1 cellular context compared by ENCODE assay signal in the genomic region with DNA sequence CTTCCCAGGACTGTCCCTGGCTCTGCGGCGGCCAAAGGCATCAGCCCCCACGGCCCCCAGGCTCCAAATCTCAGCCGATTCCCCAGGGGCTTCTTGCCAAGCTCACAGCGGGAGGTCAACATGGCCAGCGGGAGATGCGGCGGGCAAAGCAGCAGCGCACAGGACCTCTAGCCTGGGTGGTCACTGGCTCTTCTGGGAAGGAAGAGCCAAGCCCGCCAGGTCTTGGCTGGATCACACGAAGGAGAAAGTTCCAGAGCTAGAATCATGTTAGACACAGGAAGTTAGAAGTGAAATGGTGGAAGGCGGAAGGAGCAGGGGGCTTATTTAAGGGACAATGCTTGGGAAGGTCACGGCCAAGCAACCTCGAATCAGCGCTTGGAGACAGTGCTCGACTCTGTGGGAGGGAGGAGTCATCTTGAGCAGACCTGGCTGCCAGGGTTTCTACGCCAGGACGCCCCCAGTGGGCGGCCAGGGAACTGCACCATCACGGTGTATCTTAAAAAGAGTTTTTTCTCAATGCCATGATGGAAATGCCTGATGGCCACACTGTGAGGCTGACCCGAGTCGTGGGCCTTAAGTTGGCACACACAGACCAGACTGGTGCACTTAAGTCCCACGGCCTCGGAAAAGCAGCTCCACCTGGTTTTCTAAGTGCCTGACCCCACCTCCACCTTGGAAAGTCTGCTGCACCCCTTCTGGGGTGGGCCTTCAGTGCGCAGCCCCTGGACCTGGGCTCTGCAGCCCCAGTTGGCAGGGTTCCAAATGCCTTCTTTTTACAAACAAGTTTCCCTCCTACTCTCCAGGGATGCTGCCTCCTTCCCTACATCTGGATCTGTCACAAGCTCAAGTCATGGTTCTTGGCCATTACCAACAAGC.
A peak's percentile ranks its signal among the peaks of the same experiment; 100 is the strongest.
TF ChIP-seq lines count a peak whose summit lies in the region.

No MANE protein-coding gene starts in this region.

TF ChIP-seq in K562, 482 proteins besides CTCF, POLR2A, EP300 and RAD21 (continues in another document):
- TF ChIP-seq PATZ1 (CRISPR knock-in tag; IDR thresholded peaks at IDR 0.05; ENCODE audit: borderline replicate concordance) (no peak), CREM (IDR thresholded peaks at IDR 0.05; ENCODE audit: low read depth) (0 out of 2 replicates have a peak, but pooled peaks have one; percentile 44), ZNF23 (CRISPR knock-in tag; IDR thresholded peaks at IDR 0.05) (no peak), PRMT5 (CRISPR knock-in tag; IDR thresholded peaks at IDR 0.05) (no peak), ARID4B (CRISPR knock-in tag; IDR thresholded peaks at IDR 0.05) (0 out of 2 replicates have a peak, but pooled peaks have one; percentile 53), FOXM1 (IDR thresholded peaks at IDR 0.05; ENCODE audit: low read depth) (no peak), FOXM1 (CRISPR knock-in tag; IDR thresholded peaks at IDR 0.05; ENCODE audit: low read depth) (no peak), RFX5 (IDR thresholded peaks at IDR 0.05; ENCODE audit: low read depth, low read length) (no peak), NFIC (IDR thresholded peaks at IDR 0.05) (peak; percentile 84), JUNB (CRISPR knock-in tag; conservative IDR thresholded peaks at IDR 0.05) (no peak), KHSRP (IDR thresholded peaks at IDR 0.05) (no peak), SAFB (IDR thresholded peaks at IDR 0.05; ENCODE audit: borderline replicate concordance, low read depth, low read length) (no peak), ZNF764 (CRISPR knock-in tag; IDR thresholded peaks at IDR 0.05; ENCODE audit: low read depth) (no peak), NCOA2 (IDR thresholded peaks at IDR 0.05; ENCODE audit: partially characterized antibody in 2 of 2) (no peak), U2AF1 (optimal IDR thresholded peaks at IDR 0.05; ENCODE audit: low read depth, low read length) (no peak), BRD9 (IDR thresholded peaks at IDR 0.05; ENCODE audit: low read depth, partially characterized antibody) (no peak), ZNF124 (CRISPR knock-in tag; IDR thresholded peaks at IDR 0.05) (no peak), ZNF589 (CRISPR knock-in tag; IDR thresholded peaks at IDR 0.05; ENCODE audit: low read depth) (no peak), CTCFL (IDR thresholded peaks at IDR 0.05; ENCODE audit: borderline replicate concordance, insufficient read depth, low read depth, low read length, poor library complexity, severe bottlenecking) (peak; percentile 78), USF2 (CRISPR knock-in tag; IDR thresholded peaks at IDR 0.05) (no peak), EHMT2 (IDR thresholded peaks at IDR 0.05) (no peak), HSF4 (CRISPR knock-in tag; IDR thresholded peaks at IDR 0.05; ENCODE audit: borderline replicate concordance) (no peak), HCFC1 (IDR thresholded peaks at IDR 0.05; ENCODE audit: low read depth, low read length) (0 out of 2 replicates have a peak, but pooled peaks have one; percentile 30), NFIX (CRISPR knock-in tag; IDR thresholded peaks at IDR 0.05; ENCODE audit: low read depth) (peak; percentile 53; the same call in 1 of the 2 replicates), RCOR1 (IDR thresholded peaks at IDR 0.05; ENCODE audit: borderline replicate concordance in 1 of 2, low read depth in 2 of 2, low read length in 2 of 2) (peak in 1 of 2 experiments; percentile 75; a peak in 2 of 4 replicates), SMC3 (conservative IDR thresholded peaks at IDR 0.05; ENCODE audit: insufficient read depth, low read depth, low read length) (peak; percentile 41; the same call in 1 of the 2 replicates), BHLHE40 (IDR thresholded peaks at IDR 0.05; ENCODE audit: low read length) (peak; percentile 41; the same call in 1 of the 2 replicates), GATAD2B (IDR thresholded peaks at IDR 0.05; ENCODE audit: borderline replicate concordance) (no peak), MEF2A (IDR thresholded peaks at IDR 0.05; ENCODE audit: control insufficient read depth, low read depth, low read length) (no peak), SP2 (IDR thresholded peaks at IDR 0.05; ENCODE audit: extremely low read depth, low read depth, low read length, poor library complexity, severe bottlenecking) (no peak), PYGO2 (tag; IDR thresholded peaks at IDR 0.05) (no peak), TAL1 (IDR thresholded peaks at IDR 0.05) (no peak), THRB (CRISPR knock-in tag; conservative IDR thresholded peaks at IDR 0.05) (no peak), UBTF (IDR thresholded peaks at IDR 0.05; ENCODE audit: borderline replicate concordance in 1 of 2, low read depth in 2 of 2, low read length in 2 of 2) (no peak)
- TF ChIP-seq, protein P1, sequence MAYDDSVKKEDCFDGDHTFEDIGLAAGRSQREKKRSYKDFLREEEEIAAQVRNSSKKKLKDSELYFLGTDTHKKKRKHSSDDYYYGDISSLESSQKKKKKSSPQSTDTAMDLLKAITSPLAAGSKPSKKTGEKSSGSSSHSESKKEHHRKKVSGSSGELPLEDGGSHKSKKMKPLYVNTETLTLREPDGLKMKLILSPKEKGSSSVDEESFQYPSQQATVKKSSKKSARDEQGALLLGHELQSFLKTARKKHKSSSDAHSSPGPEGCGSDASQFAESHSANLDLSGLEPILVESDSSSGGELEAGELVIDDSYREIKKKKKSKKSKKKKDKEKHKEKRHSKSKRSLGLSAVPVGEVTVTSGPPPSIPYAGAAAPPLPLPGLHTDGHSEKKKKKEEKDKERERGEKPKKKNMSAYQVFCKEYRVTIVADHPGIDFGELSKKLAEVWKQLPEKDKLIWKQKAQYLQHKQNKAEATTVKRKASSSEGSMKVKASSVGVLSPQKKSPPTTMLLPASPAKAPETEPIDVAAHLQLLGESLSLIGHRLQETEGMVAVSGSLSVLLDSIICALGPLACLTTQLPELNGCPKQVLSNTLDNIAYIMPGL (CRISPR knock-in tag; IDR thresholded peaks at IDR 0.05) = peak; percentile 55; the same call in 1 of the 2 replicates
- TF ChIP-seq, protein P2, sequence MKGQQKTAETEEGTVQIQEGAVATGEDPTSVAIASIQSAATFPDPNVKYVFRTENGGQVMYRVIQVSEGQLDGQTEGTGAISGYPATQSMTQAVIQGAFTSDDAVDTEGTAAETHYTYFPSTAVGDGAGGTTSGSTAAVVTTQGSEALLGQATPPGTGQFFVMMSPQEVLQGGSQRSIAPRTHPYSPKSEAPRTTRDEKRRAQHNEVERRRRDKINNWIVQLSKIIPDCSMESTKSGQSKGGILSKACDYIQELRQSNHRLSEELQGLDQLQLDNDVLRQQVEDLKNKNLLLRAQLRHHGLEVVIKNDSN (CRISPR knock-in tag; IDR thresholded peaks at IDR 0.05) = peak; percentile 20; the same call in 1 of the 2 replicates
- TF ChIP-seq, protein P3, sequence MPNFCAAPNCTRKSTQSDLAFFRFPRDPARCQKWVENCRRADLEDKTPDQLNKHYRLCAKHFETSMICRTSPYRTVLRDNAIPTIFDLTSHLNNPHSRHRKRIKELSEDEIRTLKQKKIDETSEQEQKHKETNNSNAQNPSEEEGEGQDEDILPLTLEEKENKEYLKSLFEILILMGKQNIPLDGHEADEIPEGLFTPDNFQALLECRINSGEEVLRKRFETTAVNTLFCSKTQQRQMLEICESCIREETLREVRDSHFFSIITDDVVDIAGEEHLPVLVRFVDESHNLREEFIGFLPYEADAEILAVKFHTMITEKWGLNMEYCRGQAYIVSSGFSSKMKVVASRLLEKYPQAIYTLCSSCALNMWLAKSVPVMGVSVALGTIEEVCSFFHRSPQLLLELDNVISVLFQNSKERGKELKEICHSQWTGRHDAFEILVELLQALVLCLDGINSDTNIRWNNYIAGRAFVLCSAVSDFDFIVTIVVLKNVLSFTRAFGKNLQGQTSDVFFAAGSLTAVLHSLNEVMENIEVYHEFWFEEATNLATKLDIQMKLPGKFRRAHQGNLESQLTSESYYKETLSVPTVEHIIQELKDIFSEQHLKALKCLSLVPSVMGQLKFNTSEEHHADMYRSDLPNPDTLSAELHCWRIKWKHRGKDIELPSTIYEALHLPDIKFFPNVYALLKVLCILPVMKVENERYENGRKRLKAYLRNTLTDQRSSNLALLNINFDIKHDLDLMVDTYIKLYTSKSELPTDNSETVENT (CRISPR knock-in tag; IDR thresholded peaks at IDR 0.05) = no peak
